Comparison of ENCODE assay signal across 13 cellular contexts in the genomic region with DNA sequence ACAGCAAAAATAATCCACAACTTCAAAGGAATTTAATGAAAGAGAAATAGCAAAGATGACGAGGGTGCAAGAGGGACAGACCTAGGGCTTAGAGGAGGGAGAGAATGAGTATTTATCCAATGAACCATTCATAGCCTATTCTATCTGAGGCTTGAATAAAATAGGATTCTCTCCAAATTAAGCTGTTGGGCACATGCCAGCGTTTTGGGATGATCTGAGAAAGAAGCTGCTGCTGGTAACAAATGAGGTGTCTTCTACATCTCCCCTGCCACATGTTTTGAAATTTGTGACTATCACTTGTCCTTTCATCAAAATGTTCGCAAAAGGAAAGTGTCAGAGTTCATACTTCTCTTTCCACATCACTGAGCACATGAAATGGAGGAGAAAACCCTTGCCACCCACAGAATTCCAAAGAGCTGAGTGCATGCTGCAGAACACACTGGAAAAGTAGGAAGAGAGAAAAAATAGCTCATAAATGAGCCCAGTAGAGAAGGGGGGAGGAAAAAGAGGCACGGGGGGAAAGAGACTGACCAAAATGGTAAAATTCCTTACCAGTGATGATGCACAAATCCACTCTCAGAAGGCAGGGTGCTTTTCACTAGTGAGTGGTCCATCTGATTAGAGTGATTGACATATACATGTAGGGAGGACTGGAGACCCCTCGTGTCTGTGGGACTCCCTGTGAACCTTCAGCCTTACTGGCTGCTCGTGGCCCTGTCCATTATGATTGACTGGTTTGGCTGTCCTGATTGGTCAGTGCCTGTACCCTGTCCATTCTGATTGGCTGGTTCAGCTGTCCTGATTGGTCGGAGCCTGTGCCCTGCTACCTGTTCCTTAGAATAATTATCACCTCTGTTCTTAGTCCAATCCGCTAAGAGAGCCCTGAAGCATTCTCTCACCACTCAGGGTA.
DNase-seq lines count a peak whose midpoint lies in the region; ATAC-seq, FAIRE-seq and TF ChIP-seq lines count a peak whose summit lies in the region.
"Had no signal": no experiment of that assay in that cellular context is flagged by ENCODE, and none has a peak within 500 bp of the region (broad histone marks: within the 10 kb centered on the region; RNA-seq: fewer than 3 reads in every experiment).

No MANE protein-coding gene starts in this region.

- no peak for TF ChIP-seq POLR2A in A549 (IDR thresholded peaks at IDR 0.05; ENCODE audit: low read length)

- no peak for TF ChIP-seq EP300 in A549 (IDR thresholded peaks at IDR 0.05)
- TF ChIP-seq EP300 in Ishikawa (IDR thresholded peaks at IDR 0.05; ENCODE audit: borderline replicate concordance): peak; percentile 89

- no peak overlapping the region for H3K27ac Mint-ChIP-seq in activated T-helper 17 cell treated with anti-CD3 and anti-CD28 coated beads, Interleukin-2, amount 50 U/mL, for 72 hours
- H3K27ac Mint-ChIP-seq: CD4-positive, CD25-positive, alpha-beta regulatory T cell had no signal

- WGBS in A549 (ENCODE audit: missing lambda C conversion rate): 31% methylated on average over 8 of the region's 8 CpGs

- H3K36me3 Mint-ChIP-seq in activated T-helper 17 cell treated with anti-CD3 and anti-CD28 coated beads, Interleukin-2, amount 50 U/mL, for 72 hours (ENCODE audit: low read depth): no peaks in the 10 kb centered on the region
- H3K36me3 Mint-ChIP-seq: CD4-positive, CD25-positive, alpha-beta regulatory T cell had no signal

- 0 out of 3 replicates have a peak, but pooled peaks cover 4% of the 10 kb centered on the region for H3K4me1 ChIP-seq in A549

- H3K4me1 Mint-ChIP-seq in activated T-helper 17 cell treated with anti-CD3 and anti-CD28 coated beads, Interleukin-2, amount 50 U/mL, for 72 hours: no peaks in the 10 kb centered on the region
- H3K4me1 Mint-ChIP-seq: CD4-positive, CD25-positive, alpha-beta regulatory T cell had no signal

- H3K4me3 Mint-ChIP-seq in activated T-helper 17 cell treated with anti-CD3 and anti-CD28 coated beads, Interleukin-2, amount 50 U/mL, for 72 hours: no peak overlapping the region
- H3K4me3 Mint-ChIP-seq: CD4-positive, CD25-positive, alpha-beta regulatory T cell had no signal

- no peak for TF ChIP-seq RAD21 in A549 (conservative IDR thresholded peaks at IDR 0.05 in 1 of 2, IDR thresholded peaks at IDR 0.05 in 1 of 2)
- TF ChIP-seq RAD21 in Ishikawa (IDR thresholded peaks at IDR 0.05; ENCODE audit: low read depth): peak; percentile 12; the same call in 1 of the 2 replicates

- no peak for FAIRE-seq in A549 (lab: Jason Lieb, UNC)

- ATAC-seq in A549 (no peak), HG03159 (IDR thresholded peaks at IDR 0.05; ENCODE audit: unreplicated experiment) (no peak)
- ATAC-seq in activated T-helper 17 cell treated with anti-CD3 and anti-CD28 coated beads, Interleukin-2, amount 50 U/mL, for 72 hours (replicated peaks): no peak

- POLR2A ChIA-PET in A549 (lab: Yijun Ruan, JAX): no interaction called here

- CTCF ChIA-PET in A549 (lab: Yijun Ruan, JAX): interaction anchor here (0.6 kb wide), 1 partner anchor 114 kb away, joined by 3 read pairs; no protein-coding TSS in a partner anchor

- DNase-seq in A549 (ENCODE audit: low read depth in 1 of 2, low spot score in 1 of 2) (no peak), coronary artery (ENCODE audit: low spot score) (no peak), myocyte (ENCODE audit: low read depth) (peak; percentile 81), pons (ENCODE audit: low spot score) (no peak), NCI-H524 (lab: John Stamatoyannopoulos, UW) (no peak)
- DNase-seq: activated T-cell treated with anti-CD3 and anti-CD28 coated beads, Interleukin-2, amount 50 U/mL, for 1 hour; CD4-positive, CD25-positive, alpha-beta regulatory T cell; glutamatergic neuron; SHP77 had no signal

- H3K9me3 Mint-ChIP-seq in activated T-helper 17 cell treated with anti-CD3 and anti-CD28 coated beads, Interleukin-2, amount 50 U/mL, for 72 hours: peaks cover 16% of the 10 kb centered on the region

- H3K4me2 ChIP-seq in A549: peak overlapping the region; percentile 21; the same call in 1 of the 3 replicates

- TF ChIP-seq CTCF in A549 (IDR thresholded peaks at IDR 0.05) (no peak), coronary artery (IDR thresholded peaks at IDR 0.05) (no peak)

- H3K27me3 Mint-ChIP-seq in activated T-helper 17 cell treated with anti-CD3 and anti-CD28 coated beads, Interleukin-2, amount 50 U/mL, for 72 hours: peaks cover 30% of the 10 kb centered on the region
- H3K27me3 Mint-ChIP-seq: CD4-positive, CD25-positive, alpha-beta regulatory T cell had no signal

- no peak overlapping the region for H3K27ac ChIP-seq in A549
- H3K27ac ChIP-seq in coronary artery: peak overlapping the region; percentile 48 to 94

- peaks cover 12% of the 10 kb centered on the region; the same call in 1 of the 3 replicates for H3K9me3 ChIP-seq in A549

- H3K4me3 ChIP-seq in A549 (no peak overlapping the region), coronary artery (peak overlapping the region; percentile 52)
- H3K4me3 ChIP-seq: skin epidermis had no signal

TF ChIP-seq in A549, 52 proteins besides CTCF, POLR2A, EP300 and RAD21 (continues in another document):
- no peak for TF ChIP-seq CBX2 (IDR thresholded peaks at IDR 0.05; ENCODE audit: borderline replicate concordance, low read depth)
- TF ChIP-seq, protein P1, sequence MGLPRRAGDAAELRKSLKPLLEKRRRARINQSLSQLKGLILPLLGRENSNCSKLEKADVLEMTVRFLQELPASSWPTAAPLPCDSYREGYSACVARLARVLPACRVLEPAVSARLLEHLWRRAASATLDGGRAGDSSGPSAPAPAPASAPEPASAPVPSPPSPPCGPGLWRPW (IDR thresholded peaks at IDR 0.05): no peak
- no peak for TF ChIP-seq ESRRA (IDR thresholded peaks at IDR 0.05; ENCODE audit: borderline replicate concordance, low read length)
- TF ChIP-seq KDM5A (IDR thresholded peaks at IDR 0.05): no peak
- no peak for TF ChIP-seq SMC3 (IDR thresholded peaks at IDR 0.05)
- no peak for TF ChIP-seq ZSCAN20 (CRISPR knock-in tag; IDR thresholded peaks at IDR 0.05)
- TF ChIP-seq, protein P2, sequence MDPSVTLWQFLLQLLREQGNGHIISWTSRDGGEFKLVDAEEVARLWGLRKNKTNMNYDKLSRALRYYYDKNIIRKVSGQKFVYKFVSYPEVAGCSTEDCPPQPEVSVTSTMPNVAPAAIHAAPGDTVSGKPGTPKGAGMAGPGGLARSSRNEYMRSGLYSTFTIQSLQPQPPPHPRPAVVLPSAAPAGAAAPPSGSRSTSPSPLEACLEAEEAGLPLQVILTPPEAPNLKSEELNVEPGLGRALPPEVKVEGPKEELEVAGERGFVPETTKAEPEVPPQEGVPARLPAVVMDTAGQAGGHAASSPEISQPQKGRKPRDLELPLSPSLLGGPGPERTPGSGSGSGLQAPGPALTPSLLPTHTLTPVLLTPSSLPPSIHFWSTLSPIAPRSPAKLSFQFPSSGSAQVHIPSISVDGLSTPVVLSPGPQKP (IDR thresholded peaks at IDR 0.05; ENCODE audit: low read depth, low read length): no peak
- no peak for TF ChIP-seq CHD2 (IDR thresholded peaks at IDR 0.05; ENCODE audit: low read length, partially characterized antibody)
- no peak for TF ChIP-seq JUNB (IDR thresholded peaks at IDR 0.05)
- TF ChIP-seq RCOR1 (IDR thresholded peaks at IDR 0.05; ENCODE audit: low read depth, low read length): no peak

TF ChIP-seq in Ishikawa, 13 proteins besides CTCF, POLR2A, EP300 and RAD21 (continues in another document):
- peak; percentile 50; the same call in 1 of the 2 replicates for TF ChIP-seq YY1 (IDR thresholded peaks at IDR 0.05; ENCODE audit: low read depth)
- peak; percentile 95 for TF ChIP-seq EGR1 (IDR thresholded peaks at IDR 0.05)
- TF ChIP-seq CEBPB (IDR thresholded peaks at IDR 0.05): peak; percentile 25; the same call in 1 of the 2 replicates
- peak; percentile 82 for TF ChIP-seq FOXM1 (IDR thresholded peaks at IDR 0.05; ENCODE audit: borderline replicate concordance, low read depth)
- TF ChIP-seq, protein P3, sequence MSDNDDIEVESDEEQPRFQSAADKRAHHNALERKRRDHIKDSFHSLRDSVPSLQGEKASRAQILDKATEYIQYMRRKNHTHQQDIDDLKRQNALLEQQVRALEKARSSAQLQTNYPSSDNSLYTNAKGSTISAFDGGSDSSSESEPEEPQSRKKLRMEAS (IDR thresholded peaks at IDR 0.05): peak; percentile 88
- peak; percentile 54 for TF ChIP-seq NFIC (IDR thresholded peaks at IDR 0.05)
- no peak for TF ChIP-seq TAF1 (IDR thresholded peaks at IDR 0.05; ENCODE audit: low read depth)
- TF ChIP-seq CREB1 (IDR thresholded peaks at IDR 0.05; ENCODE audit: low read depth): 0 out of 2 replicates have a peak, but pooled peaks have one; percentile 15
- peak; percentile 81 for TF ChIP-seq TCF12 (IDR thresholded peaks at IDR 0.05; ENCODE audit: low read depth)
- peak; percentile 92 for TF ChIP-seq TEAD4 (IDR thresholded peaks at IDR 0.05)
- TF ChIP-seq, protein P4, sequence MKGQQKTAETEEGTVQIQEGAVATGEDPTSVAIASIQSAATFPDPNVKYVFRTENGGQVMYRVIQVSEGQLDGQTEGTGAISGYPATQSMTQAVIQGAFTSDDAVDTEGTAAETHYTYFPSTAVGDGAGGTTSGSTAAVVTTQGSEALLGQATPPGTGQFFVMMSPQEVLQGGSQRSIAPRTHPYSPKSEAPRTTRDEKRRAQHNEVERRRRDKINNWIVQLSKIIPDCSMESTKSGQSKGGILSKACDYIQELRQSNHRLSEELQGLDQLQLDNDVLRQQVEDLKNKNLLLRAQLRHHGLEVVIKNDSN (IDR thresholded peaks at IDR 0.05): no peak

Comparison
In these comparisons a context has a peak if more than half of its experiments do, and no peak if none do; other contexts are left out.
1. H3K27ac ChIP-seq: peak in coronary artery (2 of 2); none in A549 (0 of 2).